2 cellular contexts compared by ENCODE assay signal in the genomic region with DNA sequence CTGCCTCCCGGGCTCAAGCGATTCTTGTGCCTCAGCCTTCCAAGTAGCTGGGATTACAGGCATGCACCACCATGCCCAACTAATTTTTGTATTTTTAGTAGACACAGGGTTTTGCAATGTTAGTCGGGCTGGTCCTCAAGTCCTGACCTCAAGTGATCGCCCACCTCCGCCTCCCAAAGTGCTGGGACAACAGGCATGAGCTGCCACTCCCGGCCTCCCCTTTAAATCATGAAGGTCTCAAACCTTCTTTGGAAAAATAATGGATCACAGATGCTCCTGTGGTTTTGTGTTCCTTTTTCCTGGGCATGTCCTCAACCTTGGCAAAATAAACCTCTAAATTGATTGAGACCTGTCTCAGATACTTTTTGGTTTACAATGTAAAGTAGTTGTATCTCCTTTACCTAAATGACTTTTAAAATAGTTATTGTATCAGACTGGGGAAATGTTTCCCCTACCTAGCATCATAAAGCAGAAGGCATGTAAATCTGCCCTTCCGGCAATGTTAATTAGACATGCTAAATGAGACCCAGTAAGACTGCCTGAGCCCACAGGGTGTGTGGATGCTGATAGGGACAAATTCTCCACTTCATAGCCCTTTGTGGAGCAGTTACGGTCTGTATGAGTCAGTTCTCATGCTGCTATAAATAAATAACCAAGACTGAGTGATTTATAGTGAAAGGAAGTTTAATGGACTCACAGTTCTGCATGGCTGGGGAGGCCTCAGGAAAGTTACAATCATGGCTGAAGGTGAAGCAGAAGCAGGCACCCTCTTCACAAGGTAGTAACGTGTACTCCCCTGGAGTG.
TF ChIP-seq lines count a peak whose summit lies in the region.

No MANE protein-coding gene starts in this region.

TF ChIP-seq in IMR-90, 13 proteins besides CTCF, POLR2A, EP300 and RAD21:
- no peak for TF ChIP-seq SMC3 (IDR thresholded peaks at IDR 0.05; ENCODE audit: low read depth, low read length)

TF ChIP-seq in H1, 55 proteins besides CTCF, POLR2A, EP300 and RAD21:
- TF ChIP-seq, protein P1, sequence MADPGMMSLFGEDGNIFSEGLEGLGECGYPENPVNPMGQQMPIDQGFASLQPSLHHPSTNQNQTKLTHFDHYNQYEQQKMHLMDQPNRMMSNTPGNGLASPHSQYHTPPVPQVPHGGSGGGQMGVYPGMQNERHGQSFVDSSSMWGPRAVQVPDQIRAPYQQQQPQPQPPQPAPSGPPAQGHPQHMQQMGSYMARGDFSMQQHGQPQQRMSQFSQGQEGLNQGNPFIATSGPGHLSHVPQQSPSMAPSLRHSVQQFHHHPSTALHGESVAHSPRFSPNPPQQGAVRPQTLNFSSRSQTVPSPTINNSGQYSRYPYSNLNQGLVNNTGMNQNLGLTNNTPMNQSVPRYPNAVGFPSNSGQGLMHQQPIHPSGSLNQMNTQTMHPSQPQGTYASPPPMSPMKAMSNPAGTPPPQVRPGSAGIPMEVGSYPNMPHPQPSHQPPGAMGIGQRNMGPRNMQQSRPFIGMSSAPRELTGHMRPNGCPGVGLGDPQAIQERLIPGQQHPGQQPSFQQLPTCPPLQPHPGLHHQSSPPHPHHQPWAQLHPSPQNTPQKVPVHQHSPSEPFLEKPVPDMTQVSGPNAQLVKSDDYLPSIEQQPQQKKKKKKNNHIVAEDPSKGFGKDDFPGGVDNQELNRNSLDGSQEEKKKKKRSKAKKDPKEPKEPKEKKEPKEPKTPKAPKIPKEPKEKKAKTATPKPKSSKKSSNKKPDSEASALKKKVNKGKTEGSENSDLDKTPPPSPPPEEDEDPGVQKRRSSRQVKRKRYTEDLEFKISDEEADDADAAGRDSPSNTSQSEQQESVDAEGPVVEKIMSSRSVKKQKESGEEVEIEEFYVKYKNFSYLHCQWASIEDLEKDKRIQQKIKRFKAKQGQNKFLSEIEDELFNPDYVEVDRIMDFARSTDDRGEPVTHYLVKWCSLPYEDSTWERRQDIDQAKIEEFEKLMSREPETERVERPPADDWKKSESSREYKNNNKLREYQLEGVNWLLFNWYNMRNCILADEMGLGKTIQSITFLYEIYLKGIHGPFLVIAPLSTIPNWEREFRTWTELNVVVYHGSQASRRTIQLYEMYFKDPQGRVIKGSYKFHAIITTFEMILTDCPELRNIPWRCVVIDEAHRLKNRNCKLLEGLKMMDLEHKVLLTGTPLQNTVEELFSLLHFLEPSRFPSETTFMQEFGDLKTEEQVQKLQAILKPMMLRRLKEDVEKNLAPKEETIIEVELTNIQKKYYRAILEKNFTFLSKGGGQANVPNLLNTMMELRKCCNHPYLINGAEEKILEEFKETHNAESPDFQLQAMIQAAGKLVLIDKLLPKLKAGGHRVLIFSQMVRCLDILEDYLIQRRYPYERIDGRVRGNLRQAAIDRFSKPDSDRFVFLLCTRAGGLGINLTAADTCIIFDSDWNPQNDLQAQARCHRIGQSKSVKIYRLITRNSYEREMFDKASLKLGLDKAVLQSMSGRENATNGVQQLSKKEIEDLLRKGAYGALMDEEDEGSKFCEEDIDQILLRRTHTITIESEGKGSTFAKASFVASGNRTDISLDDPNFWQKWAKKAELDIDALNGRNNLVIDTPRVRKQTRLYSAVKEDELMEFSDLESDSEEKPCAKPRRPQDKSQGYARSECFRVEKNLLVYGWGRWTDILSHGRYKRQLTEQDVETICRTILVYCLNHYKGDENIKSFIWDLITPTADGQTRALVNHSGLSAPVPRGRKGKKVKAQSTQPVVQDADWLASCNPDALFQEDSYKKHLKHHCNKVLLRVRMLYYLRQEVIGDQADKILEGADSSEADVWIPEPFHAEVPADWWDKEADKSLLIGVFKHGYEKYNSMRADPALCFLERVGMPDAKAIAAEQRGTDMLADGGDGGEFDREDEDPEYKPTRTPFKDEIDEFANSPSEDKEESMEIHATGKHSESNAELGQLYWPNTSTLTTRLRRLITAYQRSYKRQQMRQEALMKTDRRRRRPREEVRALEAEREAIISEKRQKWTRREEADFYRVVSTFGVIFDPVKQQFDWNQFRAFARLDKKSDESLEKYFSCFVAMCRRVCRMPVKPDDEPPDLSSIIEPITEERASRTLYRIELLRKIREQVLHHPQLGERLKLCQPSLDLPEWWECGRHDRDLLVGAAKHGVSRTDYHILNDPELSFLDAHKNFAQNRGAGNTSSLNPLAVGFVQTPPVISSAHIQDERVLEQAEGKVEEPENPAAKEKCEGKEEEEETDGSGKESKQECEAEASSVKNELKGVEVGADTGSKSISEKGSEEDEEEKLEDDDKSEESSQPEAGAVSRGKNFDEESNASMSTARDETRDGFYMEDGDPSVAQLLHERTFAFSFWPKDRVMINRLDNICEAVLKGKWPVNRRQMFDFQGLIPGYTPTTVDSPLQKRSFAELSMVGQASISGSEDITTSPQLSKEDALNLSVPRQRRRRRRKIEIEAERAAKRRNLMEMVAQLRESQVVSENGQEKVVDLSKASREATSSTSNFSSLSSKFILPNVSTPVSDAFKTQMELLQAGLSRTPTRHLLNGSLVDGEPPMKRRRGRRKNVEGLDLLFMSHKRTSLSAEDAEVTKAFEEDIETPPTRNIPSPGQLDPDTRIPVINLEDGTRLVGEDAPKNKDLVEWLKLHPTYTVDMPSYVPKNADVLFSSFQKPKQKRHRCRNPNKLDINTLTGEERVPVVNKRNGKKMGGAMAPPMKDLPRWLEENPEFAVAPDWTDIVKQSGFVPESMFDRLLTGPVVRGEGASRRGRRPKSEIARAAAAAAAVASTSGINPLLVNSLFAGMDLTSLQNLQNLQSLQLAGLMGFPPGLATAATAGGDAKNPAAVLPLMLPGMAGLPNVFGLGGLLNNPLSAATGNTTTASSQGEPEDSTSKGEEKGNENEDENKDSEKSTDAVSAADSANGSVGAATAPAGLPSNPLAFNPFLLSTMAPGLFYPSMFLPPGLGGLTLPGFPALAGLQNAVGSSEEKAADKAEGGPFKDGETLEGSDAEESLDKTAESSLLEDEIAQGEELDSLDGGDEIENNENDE (IDR thresholded peaks at IDR 0.05; ENCODE audit: insufficient replicate concordance, low read length) = no peak
- TF ChIP-seq TCF12 (IDR thresholded peaks at IDR 0.05; ENCODE audit: low read depth, low read length) (no peak), SP4 (IDR thresholded peaks at IDR 0.05; ENCODE audit: low read length) (no peak), RNF2 (IDR thresholded peaks at IDR 0.05; ENCODE audit: borderline replicate concordance, low read depth, low read length, missing control alignments, poor library complexity, severe bottlenecking) (no peak), SIX5 (IDR thresholded peaks at IDR 0.05; ENCODE audit: low read depth, low read length) (no peak), JUN (IDR thresholded peaks at IDR 0.05; ENCODE audit: low read depth, low read length) (no peak), SIRT6 (IDR thresholded peaks at IDR 0.05; ENCODE audit: low read length) (no peak), TEAD4 (IDR thresholded peaks at IDR 0.05; ENCODE audit: low read depth, low read length) (no peak), HDAC6 (IDR thresholded peaks at IDR 0.05; ENCODE audit: low read depth, low read length) (no peak), NANOG (IDR thresholded peaks at IDR 0.05; ENCODE audit: insufficient read depth, low read depth, low read length, poor library complexity, severe bottlenecking) (no peak), CHD2 (IDR thresholded peaks at IDR 0.05; ENCODE audit: low read length) (no peak)
- TF ChIP-seq, protein P2, sequence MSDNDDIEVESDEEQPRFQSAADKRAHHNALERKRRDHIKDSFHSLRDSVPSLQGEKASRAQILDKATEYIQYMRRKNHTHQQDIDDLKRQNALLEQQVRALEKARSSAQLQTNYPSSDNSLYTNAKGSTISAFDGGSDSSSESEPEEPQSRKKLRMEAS (IDR thresholded peaks at IDR 0.05) = no peak
- TF ChIP-seq, protein P3, sequence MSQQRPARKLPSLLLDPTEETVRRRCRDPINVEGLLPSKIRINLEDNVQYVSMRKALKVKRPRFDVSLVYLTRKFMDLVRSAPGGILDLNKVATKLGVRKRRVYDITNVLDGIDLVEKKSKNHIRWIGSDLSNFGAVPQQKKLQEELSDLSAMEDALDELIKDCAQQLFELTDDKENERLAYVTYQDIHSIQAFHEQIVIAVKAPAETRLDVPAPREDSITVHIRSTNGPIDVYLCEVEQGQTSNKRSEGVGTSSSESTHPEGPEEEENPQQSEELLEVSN (IDR thresholded peaks at IDR 0.05) = no peak; the same call in 1 of the 2 replicates
